Comparison of ENCODE assay signal across 1 cellular context in genomic region chr1:99682291-99682751, GRCh38.
TF ChIP-seq lines count a peak whose summit lies in the region.

No MANE protein-coding gene starts in this region.

TF ChIP-seq in IMR-90, 13 proteins besides CTCF, POLR2A, EP300 and RAD21 (continued from another document):
- no peak; the same call in 1 of the 2 replicates for TF ChIP-seq BHLHE40 (IDR thresholded peaks at IDR 0.05; ENCODE audit: low read depth, low read length)
- peak; percentile 31; the same call in 1 of the 2 replicates for TF ChIP-seq FOS (IDR thresholded peaks at IDR 0.05; ENCODE audit: low read depth, low read length)
